In the genomic region with DNA sequence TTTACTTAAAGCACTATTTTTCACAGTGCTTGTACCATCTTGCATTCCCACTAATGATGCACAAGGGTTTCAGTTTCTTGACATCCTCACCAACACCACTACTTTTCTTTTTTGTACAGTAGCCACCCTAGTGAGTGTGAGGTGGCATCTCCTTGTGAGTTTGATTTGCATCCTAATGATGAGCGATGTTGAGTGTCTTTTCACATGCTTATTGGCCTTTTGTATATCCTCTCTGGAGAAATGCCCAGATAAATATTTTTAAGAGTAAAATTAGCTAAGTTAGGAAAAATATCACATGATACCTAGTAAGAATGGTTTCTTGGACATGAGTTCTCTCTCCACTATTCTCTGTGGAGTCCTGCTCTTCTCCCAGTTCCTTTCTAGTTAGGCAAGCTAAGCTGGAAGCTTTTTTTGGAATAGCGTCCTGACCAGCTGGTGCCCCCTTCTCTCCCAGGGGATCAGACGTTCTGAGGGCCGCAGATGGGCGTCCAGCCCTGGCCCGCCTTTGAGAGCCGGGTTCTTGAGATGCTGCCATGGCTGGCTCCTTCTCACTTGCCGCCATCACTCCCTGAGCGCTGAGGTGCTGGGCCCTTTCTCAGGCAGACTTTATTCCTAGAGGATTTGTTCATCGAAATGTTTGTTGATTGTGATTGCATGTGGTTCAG, we compare ENCODE assay signal across 19 cellular contexts.
A peak's percentile ranks its signal among the peaks of the same experiment; 100 is the strongest.
DNase-seq lines count a peak whose midpoint lies in the region; ATAC-seq and TF ChIP-seq lines count a peak whose summit lies in the region.
"Had no signal": no experiment of that assay in that cellular context is flagged by ENCODE, and none has a peak within 500 bp of the region (broad histone marks: within the 10 kb centered on the region; RNA-seq: fewer than 3 reads in every experiment).

No MANE protein-coding gene starts in this region.

- no peak overlapping the region for H3K9ac ChIP-seq in KMS-11

- H3K9me3 Mint-ChIP-seq in nephron, result no peaks in the 10 kb centered on the region
- no peaks in the 10 kb centered on the region for H3K9me3 Mint-ChIP-seq in activated CD8-positive, alpha-beta memory T cell treated with anti-CD3 and anti-CD28 coated beads, Interleukin-2, amount 10 ng/mL, durations not matched to agents 7 days and 5 days (ENCODE audit: low read depth)

- H3K27me3 Mint-ChIP-seq in nephron (ENCODE audit: low read depth), result no peaks in the 10 kb centered on the region
- H3K27me3 Mint-ChIP-seq in activated CD8-positive, alpha-beta memory T cell treated with anti-CD3 and anti-CD28 coated beads, Interleukin-2, amount 10 ng/mL, durations not matched to agents 7 days and 5 days, result no peaks in the 10 kb centered on the region
- H3K27me3 Mint-ChIP-seq: activated naive CD8-positive, alpha-beta T cell; T-helper 17 cell had no signal

- H3K4me3 Mint-ChIP-seq in nephron, result no peak overlapping the region
- H3K4me3 Mint-ChIP-seq in activated CD8-positive, alpha-beta memory T cell treated with anti-CD3 and anti-CD28 coated beads, Interleukin-2, amount 10 ng/mL, durations not matched to agents 7 days and 5 days, result no peak overlapping the region
- H3K4me3 Mint-ChIP-seq: activated naive CD8-positive, alpha-beta T cell; B cell; T-helper 17 cell had no signal

- TF ChIP-seq POLR2A in erythroblast (IDR thresholded peaks at IDR 0.05; ENCODE audit: low read length), result no peak

- ATAC-seq in HG03442 (IDR thresholded peaks at IDR 0.05; ENCODE audit: unreplicated experiment), result no peak
- ATAC-seq in activated CD8-positive, alpha-beta memory T cell treated with anti-CD3 and anti-CD28 coated beads, Interleukin-2, amount 10 ng/mL, durations not matched to agents 7 days and 5 days, result no peak
- ATAC-seq: activated CD4-positive, CD25-positive, alpha-beta regulatory T cell treated with anti-CD3 and anti-CD28 coated beads, Interleukin-2, amount 50 U/mL, for 24 hours; T-helper 17 cell had no signal

- peaks cover 3% of the 10 kb centered on the region for H4K20me1 ChIP-seq in KMS-11 (ENCODE audit: insufficient read depth)

- intact Hi-C loops in tibial artery (cut with DNase I; ENCODE audit: low total_unique reads), result loop anchor here (5.0 to 10.0 kb wide), 2 partner anchors 132 to 249 kb away; a partner anchor contains a TSS

- H3K36me3 Mint-ChIP-seq in nephron (ENCODE audit: low read depth), result peaks cover 13% of the 10 kb centered on the region
- H3K36me3 Mint-ChIP-seq in activated CD8-positive, alpha-beta memory T cell treated with anti-CD3 and anti-CD28 coated beads, Interleukin-2, amount 10 ng/mL, durations not matched to agents 7 days and 5 days, result peaks cover 2% of the 10 kb centered on the region
- H3K36me3 Mint-ChIP-seq: activated naive CD8-positive, alpha-beta T cell had no signal

- peaks cover 40% of the 10 kb centered on the region for H3K4me1 Mint-ChIP-seq in nephron
- H3K4me1 Mint-ChIP-seq in activated CD8-positive, alpha-beta memory T cell treated with anti-CD3 and anti-CD28 coated beads, Interleukin-2, amount 10 ng/mL, durations not matched to agents 7 days and 5 days, result peaks cover 10% of the 10 kb centered on the region
- H3K4me1 Mint-ChIP-seq: B cell had no signal

- H3K79me2 ChIP-seq in KMS-11 (ENCODE audit: insufficient read depth, low read depth), result no peaks in the 10 kb centered on the region; the same call in 1 of the 2 replicates

- peak; percentile 47 for DNase-seq in fibroblast of gingiva (ENCODE audit: low read depth)
- peak; percentile 46 to 80 for DNase-seq in tibial artery
- no peak for DNase-seq in erythroblast (lab: John Stamatoyannopoulos, UW)
- DNase-seq in activated CD8-positive, alpha-beta memory T cell treated with anti-CD3 and anti-CD28 coated beads, Interleukin-2, amount 10 ng/mL, durations not matched to agents 7 days and 5 days, result no peak
- DNase-seq: activated CD8-positive, alpha-beta memory T cell treated with anti-CD3 and anti-CD28 coated beads, Interleukin-2, amount 50 U/mL, for 48 hours; caudate nucleus; DMS 273 treated with DMSO at 0.1 percent for 48 hours; hippocampal formation; MG63; NCI-H2029 treated with DMSO at 0.1 percent for 48 hours; NCI-H82; T-helper 17 cell had no signal

- H3K27me3 ChIP-seq in KMS-11 (ENCODE audit: insufficient read depth, low read depth), result no peaks in the 10 kb centered on the region
- H3K27me3 ChIP-seq in tibial artery, result no peaks in the 10 kb centered on the region
- H3K27me3 ChIP-seq: MG63, upper lobe of left lung had no signal

- no peaks in the 10 kb centered on the region for H3K9me3 ChIP-seq in tibial artery
- H3K9me3 ChIP-seq: MG63, upper lobe of left lung had no signal

- no peak for TF ChIP-seq CTCF in KMS-11 (conservative IDR thresholded peaks at IDR 0.05; ENCODE audit: low read depth, low read length)
- TF ChIP-seq CTCF in nephron (IDR thresholded peaks at IDR 0.05; ENCODE audit: unreplicated experiment in 3 of 3), result no peak
- no peak for TF ChIP-seq CTCF in tibial artery (IDR thresholded peaks at IDR 0.05)

- H3K27ac Mint-ChIP-seq in nephron, result peak overlapping the region in 2 of 3 experiments; percentile 5 to 34
- no peak overlapping the region for H3K27ac Mint-ChIP-seq in activated CD8-positive, alpha-beta memory T cell treated with anti-CD3 and anti-CD28 coated beads, Interleukin-2, amount 10 ng/mL, durations not matched to agents 7 days and 5 days
- H3K27ac Mint-ChIP-seq: activated naive CD8-positive, alpha-beta T cell; B cell; T-helper 17 cell had no signal

- no peaks in the 10 kb centered on the region for H3K36me3 ChIP-seq in KMS-11 (ENCODE audit: insufficient read depth)
- peaks cover 15 to 29% (median 18%) of the 10 kb centered on the region in 3 donors for H3K36me3 ChIP-seq in tibial artery
- H3K36me3 ChIP-seq: MG63 had no signal

- CTCF ChIA-PET in activated CD8-positive, alpha-beta memory T cell treated with anti-CD3 and anti-CD28 coated beads, Interleukin-2, amount 10 ng/mL, durations not matched to agents 7 days and 5 days (lab: Charles Lee), result interaction anchor here (0.9 to 7.3 kb wide), 7 partner anchors 20 to 275 kb away, joined by 3 to 82 read pairs (median 4); a partner anchor contains a TSS

- H3K27ac ChIP-seq in KMS-11, result peak overlapping the region; percentile 13; the same call in 1 of the 2 replicates
- H3K27ac ChIP-seq in tibial artery, result peak overlapping the region; percentile 66 to 75
- H3K27ac ChIP-seq: upper lobe of left lung had no signal

- no peak overlapping the region for H3K4me3 ChIP-seq in KMS-11 (IDR thresholded peaks at IDR 0.05; ENCODE audit: insufficient read depth, low read depth, low read length)
- H3K4me3 ChIP-seq in tibial artery, result no peak overlapping the region
- H3K4me3 ChIP-seq: MG63, upper lobe of left lung had no signal

- H3K4me1 ChIP-seq in KMS-11 (ENCODE audit: low read depth, poor library complexity, severe bottlenecking), result peaks cover 47% of the 10 kb centered on the region
- peaks cover 0 to 77% (median 44%) of the 10 kb centered on the region in 4 donors for H3K4me1 ChIP-seq in tibial artery

- no peak overlapping the region for H2AFZ ChIP-seq in KMS-11 (ENCODE audit: low read depth)

- peak overlapping the region; percentile 15; the same call in 1 of the 2 replicates for H3K4me2 ChIP-seq in KMS-11

Comparison
In these comparisons a context has a peak if more than half of its experiments do, and no peak if none do; other contexts are left out.
1. DNase-seq: peak in fibroblast of gingiva (single experiment) and tibial artery (2 of 2); none in erythroblast (0 of 2) and activated CD8-positive, alpha-beta memory T cell treated with anti-CD3 and anti-CD28 coated beads, Interleukin-2, amount 10 ng/mL, durations not matched to agents 7 days and 5 days (single experiment).